In genomic region chr16:88118839-88119741, GRCh38 we compare ENCODE assay signal across 8 cellular contexts.
DNase-seq lines count a peak whose midpoint lies in the region; ATAC-seq, FAIRE-seq and TF ChIP-seq lines count a peak whose summit lies in the region.
"Not testable (repeated sequence)": the region's sequence is repeated elsewhere in the genome, so short reads cannot be mapped to it uniquely, and the experiment has no call there.

No MANE protein-coding gene starts in this region.

- CTCF ChIA-PET in Calu3 (lab: Charles Lee); Panc1 (lab: Charles Lee): not testable (repeated sequence)

- H3K27me3 ChIP-seq in Panc1 (ENCODE audit: control insufficient read depth, insufficient read depth, low read length); neuronal stem cell (ENCODE audit: control insufficient read depth in 3 of 3, insufficient read depth in 3 of 3, low read depth in 1 of 3, low read length in 3 of 3); upper lobe of left lung: not testable (repeated sequence)

- peaks cover 20% of the 10 kb centered on the region for H3K4me1 Mint-ChIP-seq in Calu3 (ENCODE audit: low read depth, unreplicated experiment)

- H2AK5ac ChIP-seq in neuronal stem cell (ENCODE audit: low read depth, low read length), result not testable (repeated sequence)

- in situ Hi-C loops in Panc1 (cut with HindIII; ENCODE audit: low pct_unique_long_range_greater_than_20kb, low sequenced_read_pairs); astrocyte of the spinal cord (cut with HindIII; ENCODE audit: low sequenced_read_pairs): not testable (repeated sequence)

- not testable (repeated sequence) for H3K18ac ChIP-seq in neuronal stem cell (ENCODE audit: low read length)

- not testable (repeated sequence) for H3K14ac ChIP-seq in neuronal stem cell (ENCODE audit: low read length)

- H3K4me2 ChIP-seq in neuronal stem cell (ENCODE audit: insufficient read depth, low read length, poor library complexity, severe bottlenecking), result not testable (repeated sequence)

- H3K4ac ChIP-seq in neuronal stem cell (ENCODE audit: low read length), result not testable (repeated sequence)

- H3K9ac ChIP-seq in neuronal stem cell (ENCODE audit: low read depth, low read length, poor library complexity), result not testable (repeated sequence)

- not testable (repeated sequence) for H4K8ac ChIP-seq in neuronal stem cell (ENCODE audit: low read depth, low read length)

- peak; percentile 63 for ATAC-seq in Panc1
- ATAC-seq in upper lobe of left lung (ENCODE audit: low FRiP score in 2 of 2), result peak; percentile 28 to 79

- peak overlapping the region; percentile 54 for H3K4me3 Mint-ChIP-seq in Calu3 (ENCODE audit: low read depth, unreplicated experiment)

- peak overlapping the region; percentile 68 for H3K27ac Mint-ChIP-seq in Calu3 (ENCODE audit: unreplicated experiment)

- H2BK5ac ChIP-seq in neuronal stem cell (ENCODE audit: low read length), result not testable (repeated sequence)

- H3K4me3 ChIP-seq in Panc1 (ENCODE audit: low read depth in 2 of 2, low read length in 2 of 2), result peak overlapping the region in 1 of 2 experiments; percentile 20; a peak in 2 of 4 replicates
- H3K4me3 ChIP-seq in astrocyte of the spinal cord (ENCODE audit: low read depth, low read length); upper lobe of left lung: not testable (repeated sequence)
- peak overlapping the region in 1 of 2 donors; percentile 24 for H3K4me3 ChIP-seq in neuronal stem cell (ENCODE audit: low read length in 2 of 2)

- not testable (repeated sequence) for TF ChIP-seq CTCF in Calu3 (IDR thresholded peaks at IDR 0.05; ENCODE audit: unreplicated experiment); Panc1 (IDR thresholded peaks at IDR 0.05); astrocyte of the spinal cord (IDR thresholded peaks at IDR 0.05; ENCODE audit: low read depth, low read length); upper lobe of left lung (IDR thresholded peaks at IDR 0.05)

- not testable (repeated sequence) for H3K23ac ChIP-seq in neuronal stem cell (ENCODE audit: low read depth, low read length, poor library complexity)

- not testable (repeated sequence) for H3K36me3 ChIP-seq in Panc1 (ENCODE audit: control insufficient read depth, insufficient read depth, low read length); neuronal stem cell (replicated peaks in 1 of 2; ENCODE audit: control insufficient read depth in 2 of 2, insufficient read depth in 2 of 2, low read length in 2 of 2); upper lobe of left lung

- not testable (repeated sequence) for H3K27ac ChIP-seq in Panc1 (ENCODE audit: low read length)
- H3K27ac ChIP-seq in neuronal stem cell (replicated peaks; ENCODE audit: low read length), result peak overlapping the region; percentile 12
- H3K27ac ChIP-seq in upper lobe of left lung, result peak overlapping the region in 1 of 4 donors; percentile 53

- H3K36me3 Mint-ChIP-seq in Calu3 (ENCODE audit: insufficient read depth, unreplicated experiment), result peaks cover 10% of the 10 kb centered on the region

- H3K4me1 ChIP-seq in Panc1 (ENCODE audit: control insufficient read depth, insufficient read depth, low read length); upper lobe of left lung: not testable (repeated sequence)
- peaks cover 7 to 12% of the 10 kb centered on the region in 2 donors for H3K4me1 ChIP-seq in neuronal stem cell (ENCODE audit: control insufficient read depth in 2 of 2, insufficient read depth in 1 of 2, low read depth in 1 of 2, low read length in 2 of 2)

- not testable (repeated sequence) for H2BK12ac ChIP-seq in neuronal stem cell (ENCODE audit: low read length)

- intact Hi-C loops in Calu3 (cut with micrococcal nuclease; ENCODE audit: unreplicated experiment); Panc1 (cut with micrococcal nuclease; ENCODE audit: unreplicated experiment): not testable (repeated sequence)

- TF ChIP-seq EP300 in upper lobe of left lung (IDR thresholded peaks at IDR 0.05), result not testable (repeated sequence)

- POLR2A ChIA-PET in Panc1 (lab: Charles Lee), result not testable (repeated sequence)

- DNase-seq in Calu3, result peak; percentile 41
- peak; percentile 26 for DNase-seq in HTR-8/SVneo (ENCODE audit: insufficient read length, low spot score)
- peak; percentile 33 for DNase-seq in Panc1 (ENCODE audit: low read depth, low spot score)
- peak; percentile 89 for DNase-seq in astrocyte of the spinal cord (ENCODE audit: low read depth, low spot score)
- peak; percentile 94 for DNase-seq in fibroblast of gingiva (ENCODE audit: low read depth)
- DNase-seq in iris pigment epithelial cell (ENCODE audit: low read depth), result peak; percentile 96
- not testable (repeated sequence) for DNase-seq in neuronal stem cell (ENCODE audit: low spot score)
- DNase-seq in upper lobe of left lung, result peak in 1 of 2 donors; percentile 67

- not testable (repeated sequence) for BruUV-seq in Calu3 (replicated peaks; lab: Mats Ljungman, UMichigan); Panc1 (replicated peaks; lab: Mats Ljungman, UMichigan)

- not testable (repeated sequence) for H3K9me3 Mint-ChIP-seq in Calu3 (ENCODE audit: low read depth, unreplicated experiment)

- peaks cover 21% of the 10 kb centered on the region for H3K27me3 Mint-ChIP-seq in Calu3 (ENCODE audit: unreplicated experiment)

- no CpG with 5 or more reads among the region's 28 CpGs for WGBS in neuronal stem cell (ENCODE audit: extremely low coverage in 2 of 2, insufficient read length in 2 of 2, insufficient replicate concordance in 1 of 2), 2 donors
- 28 to 41% methylated on average over 23 to 28 of the region's 28 CpGs for WGBS in upper lobe of left lung, 2 donors

- not testable (repeated sequence) for H4K91ac ChIP-seq in neuronal stem cell (ENCODE audit: low read depth, low read length, poor library complexity)

- peak; percentile 95 for FAIRE-seq in HTR-8/SVneo (lab: Jason Lieb, UNC)

- H2BK15ac ChIP-seq in neuronal stem cell (ENCODE audit: low read length), result peak overlapping the region; percentile 85

- TF ChIP-seq POLR2A in upper lobe of left lung (IDR thresholded peaks at IDR 0.05), result not testable (repeated sequence)

- not testable (repeated sequence) for H2BK120ac ChIP-seq in neuronal stem cell (ENCODE audit: low read depth, low read length)

- H3K9me3 ChIP-seq in Panc1 (ENCODE audit: control insufficient read depth, insufficient read depth, low read depth, low read length); neuronal stem cell (replicated peaks in 1 of 2; ENCODE audit: control insufficient read depth in 2 of 2, insufficient read depth in 1 of 2, low read depth in 1 of 2, low read length in 2 of 2); upper lobe of left lung: not testable (repeated sequence)

- not testable (repeated sequence) for H3K79me1 ChIP-seq in neuronal stem cell (ENCODE audit: low read depth, low read length)

- H2AFZ ChIP-seq in neuronal stem cell (ENCODE audit: low read length), result peak overlapping the region; percentile 82
